Comparison of ENCODE assay signal across 20 cellular contexts in the genomic region with DNA sequence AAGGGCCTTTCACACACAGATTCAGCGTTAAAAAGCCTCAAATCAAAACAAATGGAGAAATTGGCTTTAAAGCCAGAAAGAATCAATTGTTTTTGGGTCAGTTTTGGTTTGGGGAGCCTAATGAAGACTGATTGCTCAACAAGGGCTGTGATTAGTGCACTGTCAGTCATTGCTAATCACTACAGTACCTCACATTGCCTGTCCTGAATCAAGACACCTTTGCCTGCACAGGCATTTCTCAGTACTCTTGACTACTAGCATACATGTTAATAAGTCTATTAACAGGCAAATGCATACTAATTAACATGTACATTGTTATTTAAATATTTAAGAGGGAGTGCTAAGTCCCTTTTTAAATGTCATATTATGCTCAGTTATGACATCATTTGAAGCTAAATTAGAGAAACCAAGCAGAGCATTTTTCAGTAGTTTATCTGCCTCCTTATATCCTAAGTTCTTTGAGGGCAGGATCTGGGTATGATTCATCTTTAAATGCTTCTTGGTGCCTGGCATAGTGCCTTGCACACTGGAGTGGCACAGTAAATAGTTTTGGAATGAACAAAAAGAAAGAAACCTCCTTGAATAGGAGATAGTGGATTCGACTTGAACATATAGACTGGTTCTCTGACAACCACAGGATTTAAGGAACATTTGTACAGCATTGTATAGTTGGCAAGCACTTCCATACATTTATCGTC. TPM values are rescaled to one million over a fixed set of nuclear protein-coding genes. Genes with fewer than 3 reads are reported as not detected.
DNase-seq lines count a peak whose midpoint lies in the region; ATAC-seq and TF ChIP-seq lines count a peak whose summit lies in the region.
"Had no signal": no experiment of that assay in that cellular context is flagged by ENCODE, and none has a peak within 500 bp of the region (broad histone marks: within the 10 kb centered on the region; RNA-seq: fewer than 3 reads in every experiment).

No MANE protein-coding gene starts in this region.

- no peak overlapping the region for H3K4me3 ChIP-seq in HUES6 (ENCODE audit: low read depth, low read length)
- H3K4me3 ChIP-seq in astrocyte of the spinal cord (ENCODE audit: low read depth, low read length), result no peak overlapping the region
- H3K4me3 ChIP-seq in gastroesophageal sphincter, result no peak overlapping the region
- no peak overlapping the region for H3K4me3 ChIP-seq in vagina
- H3K4me3 ChIP-seq: left ventricle myocardium inferior, right atrium auricular region had no signal

- peak; percentile 70 for DNase-seq in astrocyte of the spinal cord (ENCODE audit: low read depth, low spot score)
- DNase-seq in stromal cell of bone marrow (ENCODE audit: low read depth), result peak; percentile 33
- no peak for DNase-seq in vagina (ENCODE audit: extremely low spot score in 2 of 2)
- DNase-seq in HPDE6-E6E7 (ENCODE audit: extremely low spot score), result no peak
- DNase-seq in CD1c-positive myeloid dendritic cell (ENCODE audit: extremely low spot score), result no peak
- DNase-seq: activated CD4-positive, alpha-beta T cell treated with anti-CD3 and anti-CD28 coated beads for 4 hours; activated T-cell treated with anti-CD3 and anti-CD28 coated beads, Interleukin-2, amount 50 U/mL, for 1 hour; amygdala; effector CD8-positive, alpha-beta T cell; GOT3; hypothalamus; left ventricle myocardium inferior; NCI-H524 treated with DMSO at 0.1 percent for 48 hours; stimulated activated CD4-positive, alpha-beta T cell treated with anti-CD3 and anti-CD28 coated beads, Interleukin-4, amount 100 ng/mL, for 24 hours; T-helper 2 cell had no signal

- in situ Hi-C loops in astrocyte of the spinal cord (cut with HindIII; ENCODE audit: low sequenced_read_pairs), result no loop called here

- H3K27ac ChIP-seq in HUES6 (ENCODE audit: low read depth, low read length) (peak overlapping the region; percentile 45; the same call in 1 of the 2 replicates), gastroesophageal sphincter (peak overlapping the region; percentile 71 to 80 (median 78)), vagina (no peak overlapping the region)
- H3K27ac ChIP-seq: KMS-11 had no signal

- no peak overlapping the region for H3K9ac ChIP-seq in HUES6 (ENCODE audit: low read length)
- H3K9ac ChIP-seq: KMS-11 had no signal

- no peak for ATAC-seq in gastroesophageal sphincter
- no peak for ATAC-seq in GM21381 (IDR thresholded peaks at IDR 0.05; ENCODE audit: unreplicated experiment)

- 50 to 53% methylated on average over 3 of the region's 3 CpGs for WGBS in gastroesophageal sphincter (ENCODE audit: low coverage in 1 of 2), 2 donors

- TF ChIP-seq CTCF in astrocyte of the spinal cord (IDR thresholded peaks at IDR 0.05; ENCODE audit: low read depth, low read length) (no peak), gastroesophageal sphincter (IDR thresholded peaks at IDR 0.05) (no peak), vagina (IDR thresholded peaks at IDR 0.05) (no peak)

- peaks cover 7% of the 10 kb centered on the region for H3K4me1 ChIP-seq in HUES6 (ENCODE audit: control insufficient read depth, insufficient read depth, low read length)
- H3K4me1 ChIP-seq in gastroesophageal sphincter, result peaks cover 14 to 53% (median 21%) of the 10 kb centered on the region in 3 donors
- no peaks in the 10 kb centered on the region for H3K4me1 ChIP-seq in vagina

- TF ChIP-seq EP300 in gastroesophageal sphincter (IDR thresholded peaks at IDR 0.05), result no peak

- H3K9me3 ChIP-seq in HUES6 (ENCODE audit: control insufficient read depth, insufficient read depth, low read depth, low read length) (no peaks in the 10 kb centered on the region; the same call in 1 of the 2 replicates), gastroesophageal sphincter (peaks cover 0 to 2% (median 0%) of the 10 kb centered on the region in 3 donors), vagina (no peaks in the 10 kb centered on the region)

- intact Hi-C loops in vagina (cut with DNase I), result no loop called here

- no peak for TF ChIP-seq POLR2A in gastroesophageal sphincter (IDR thresholded peaks at IDR 0.05)
- no peak for TF ChIP-seq POLR2A in vagina (IDR thresholded peaks at IDR 0.05)

- H3K36me3 ChIP-seq in HUES6 (ENCODE audit: control insufficient read depth, insufficient read depth, low read length) (no peaks in the 10 kb centered on the region), gastroesophageal sphincter (no peaks in the 10 kb centered on the region), vagina (no peaks in the 10 kb centered on the region)
- H3K36me3 ChIP-seq: left ventricle myocardium inferior, right atrium auricular region had no signal

- H3K27me3 ChIP-seq in HUES6 (ENCODE audit: control insufficient read depth, insufficient read depth, low read length) (no peaks in the 10 kb centered on the region), gastroesophageal sphincter (no peaks in the 10 kb centered on the region), vagina (no peaks in the 10 kb centered on the region)
- H3K27me3 ChIP-seq: right atrium auricular region had no signal

RNA-seq across cellular contexts. Expression of gene CCN1, which starts 25.8 kb away (rescaled TPM):
- total RNA-seq in gastroesophageal sphincter (100 to 1,000 TPM in 1 of 4 donors, 10 to 100 TPM in 3; 41.2 to 121 (median 62.9) TPM), vagina (130 TPM)

Comparison
In these comparisons a context has a peak if more than half of its experiments do, and no peak if none do; other contexts are left out.
1. DNase-seq: peak in astrocyte of the spinal cord (single experiment) and stromal cell of bone marrow (single experiment); none in vagina (0 of 2), HPDE6-E6E7 (single experiment) and CD1c-positive myeloid dendritic cell (single experiment).